In genomic region chr7:151519765-151520418, GRCh38 we compare ENCODE assay signal across 1 cellular context.
TF ChIP-seq lines count a peak whose summit lies in the region.

Gene RHEB (minus strand): TSS chr7:151519895. CDS start chr7:151519511, 384 bp downstream.

TF ChIP-seq in K562, 482 proteins besides CTCF, POLR2A, EP300 and RAD21 (continued from another document and continues in another):
- TF ChIP-seq ZBTB5 (IDR thresholded peaks at IDR 0.05) = no peak
- TF ChIP-seq, protein P1, sequence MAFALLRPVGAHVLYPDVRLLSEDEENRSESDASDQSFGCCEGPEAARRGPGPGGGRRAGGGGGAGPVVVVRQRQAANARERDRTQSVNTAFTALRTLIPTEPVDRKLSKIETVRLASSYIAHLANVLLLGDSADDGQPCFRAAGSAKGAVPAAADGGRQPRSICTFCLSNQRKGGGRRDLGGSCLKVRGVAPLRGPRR (CRISPR knock-in tag; IDR thresholded peaks at IDR 0.05) = no peak
- no peak for TF ChIP-seq PRDM10 (IDR thresholded peaks at IDR 0.05; ENCODE audit: partially characterized antibody)
- TF ChIP-seq, protein P2, sequence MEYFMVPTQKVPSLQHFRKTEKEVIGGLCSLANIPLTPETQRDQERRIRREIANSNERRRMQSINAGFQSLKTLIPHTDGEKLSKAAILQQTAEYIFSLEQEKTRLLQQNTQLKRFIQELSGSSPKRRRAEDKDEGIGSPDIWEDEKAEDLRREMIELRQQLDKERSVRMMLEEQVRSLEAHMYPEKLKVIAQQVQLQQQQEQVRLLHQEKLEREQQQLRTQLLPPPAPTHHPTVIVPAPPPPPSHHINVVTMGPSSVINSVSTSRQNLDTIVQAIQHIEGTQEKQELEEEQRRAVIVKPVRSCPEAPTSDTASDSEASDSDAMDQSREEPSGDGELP (CRISPR knock-in tag; IDR thresholded peaks at IDR 0.05; ENCODE audit: borderline replicate concordance) = peak; percentile 84; the same call in 1 of the 2 replicates
- TF ChIP-seq HOXB6 (CRISPR knock-in tag; IDR thresholded peaks at IDR 0.05; ENCODE audit: borderline replicate concordance) = no peak
- TF ChIP-seq CBX5 (IDR thresholded peaks at IDR 0.05; ENCODE audit: borderline replicate concordance, low read depth) = no peak
- TF ChIP-seq, protein P3, sequence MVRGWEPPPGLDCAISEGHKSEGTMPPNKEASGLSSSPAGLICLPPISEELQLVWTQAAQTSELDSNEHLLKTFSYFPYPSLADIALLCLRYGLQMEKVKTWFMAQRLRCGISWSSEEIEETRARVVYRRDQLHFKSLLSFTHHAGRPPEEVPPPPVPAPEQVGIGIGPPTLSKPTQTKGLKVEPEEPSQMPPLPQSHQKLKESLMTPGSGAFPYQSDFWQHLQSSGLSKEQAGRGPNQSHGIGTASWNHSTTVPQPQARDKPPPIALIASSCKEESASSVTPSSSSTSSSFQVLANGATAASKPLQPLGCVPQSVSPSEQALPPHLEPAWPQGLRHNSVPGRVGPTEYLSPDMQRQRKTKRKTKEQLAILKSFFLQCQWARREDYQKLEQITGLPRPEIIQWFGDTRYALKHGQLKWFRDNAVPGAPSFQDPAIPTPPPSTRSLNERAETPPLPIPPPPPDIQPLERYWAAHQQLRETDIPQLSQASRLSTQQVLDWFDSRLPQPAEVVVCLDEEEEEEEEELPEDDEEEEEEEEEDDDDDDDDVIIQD (CRISPR knock-in tag; IDR thresholded peaks at IDR 0.05) = no peak
- peak; percentile 53 for TF ChIP-seq MAFF (IDR thresholded peaks at IDR 0.05; ENCODE audit: low read length)
- no peak for TF ChIP-seq ZNF778 (CRISPR knock-in tag; IDR thresholded peaks at IDR 0.05)
- TF ChIP-seq KAT8 (IDR thresholded peaks at IDR 0.05; ENCODE audit: low read depth) = no peak
- TF ChIP-seq LCOR (CRISPR knock-in tag; IDR thresholded peaks at IDR 0.05) = peak; percentile 91; the same call in 1 of the 2 replicates
- TF ChIP-seq, protein P4, sequence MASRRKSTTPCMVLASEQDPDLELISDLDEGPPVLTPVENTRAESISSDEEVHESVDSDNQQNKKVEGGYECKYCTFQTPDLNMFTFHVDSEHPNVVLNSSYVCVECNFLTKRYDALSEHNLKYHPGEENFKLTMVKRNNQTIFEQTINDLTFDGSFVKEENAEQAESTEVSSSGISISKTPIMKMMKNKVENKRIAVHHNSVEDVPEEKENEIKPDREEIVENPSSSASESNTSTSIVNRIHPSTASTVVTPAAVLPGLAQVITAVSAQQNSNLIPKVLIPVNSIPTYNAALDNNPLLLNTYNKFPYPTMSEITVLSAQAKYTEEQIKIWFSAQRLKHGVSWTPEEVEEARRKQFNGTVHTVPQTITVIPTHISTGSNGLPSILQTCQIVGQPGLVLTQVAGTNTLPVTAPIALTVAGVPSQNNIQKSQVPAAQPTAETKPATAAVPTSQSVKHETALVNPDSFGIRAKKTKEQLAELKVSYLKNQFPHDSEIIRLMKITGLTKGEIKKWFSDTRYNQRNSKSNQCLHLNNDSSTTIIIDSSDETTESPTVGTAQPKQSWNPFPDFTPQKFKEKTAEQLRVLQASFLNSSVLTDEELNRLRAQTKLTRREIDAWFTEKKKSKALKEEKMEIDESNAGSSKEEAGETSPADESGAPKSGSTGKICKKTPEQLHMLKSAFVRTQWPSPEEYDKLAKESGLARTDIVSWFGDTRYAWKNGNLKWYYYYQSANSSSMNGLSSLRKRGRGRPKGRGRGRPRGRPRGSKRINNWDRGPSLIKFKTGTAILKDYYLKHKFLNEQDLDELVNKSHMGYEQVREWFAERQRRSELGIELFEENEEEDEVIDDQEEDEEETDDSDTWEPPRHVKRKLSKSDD (conservative IDR thresholded peaks at IDR 0.05; ENCODE audit: low read length) = no peak
- TF ChIP-seq ZNF232 (CRISPR knock-in tag; IDR thresholded peaks at IDR 0.05) = no peak
- peak; percentile 27 for TF ChIP-seq SMAD4 (CRISPR knock-in tag; conservative IDR thresholded peaks at IDR 0.05)
- TF ChIP-seq ZNF445 (CRISPR knock-in tag; IDR thresholded peaks at IDR 0.05; ENCODE audit: low read depth) = no peak
- TF ChIP-seq, protein P5, sequence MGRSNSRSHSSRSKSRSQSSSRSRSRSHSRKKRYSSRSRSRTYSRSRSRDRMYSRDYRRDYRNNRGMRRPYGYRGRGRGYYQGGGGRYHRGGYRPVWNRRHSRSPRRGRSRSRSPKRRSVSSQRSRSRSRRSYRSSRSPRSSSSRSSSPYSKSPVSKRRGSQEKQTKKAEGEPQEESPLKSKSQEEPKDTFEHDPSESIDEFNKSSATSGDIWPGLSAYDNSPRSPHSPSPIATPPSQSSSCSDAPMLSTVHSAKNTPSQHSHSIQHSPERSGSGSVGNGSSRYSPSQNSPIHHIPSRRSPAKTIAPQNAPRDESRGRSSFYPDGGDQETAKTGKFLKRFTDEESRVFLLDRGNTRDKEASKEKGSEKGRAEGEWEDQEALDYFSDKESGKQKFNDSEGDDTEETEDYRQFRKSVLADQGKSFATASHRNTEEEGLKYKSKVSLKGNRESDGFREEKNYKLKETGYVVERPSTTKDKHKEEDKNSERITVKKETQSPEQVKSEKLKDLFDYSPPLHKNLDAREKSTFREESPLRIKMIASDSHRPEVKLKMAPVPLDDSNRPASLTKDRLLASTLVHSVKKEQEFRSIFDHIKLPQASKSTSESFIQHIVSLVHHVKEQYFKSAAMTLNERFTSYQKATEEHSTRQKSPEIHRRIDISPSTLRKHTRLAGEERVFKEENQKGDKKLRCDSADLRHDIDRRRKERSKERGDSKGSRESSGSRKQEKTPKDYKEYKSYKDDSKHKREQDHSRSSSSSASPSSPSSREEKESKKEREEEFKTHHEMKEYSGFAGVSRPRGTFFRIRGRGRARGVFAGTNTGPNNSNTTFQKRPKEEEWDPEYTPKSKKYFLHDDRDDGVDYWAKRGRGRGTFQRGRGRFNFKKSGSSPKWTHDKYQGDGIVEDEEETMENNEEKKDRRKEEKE (IDR thresholded peaks at IDR 0.05; ENCODE audit: borderline replicate concordance in 1 of 2, control insufficient read depth in 1 of 2, low read depth in 2 of 2, low read length in 1 of 2) = no peak
- TF ChIP-seq SP2 (IDR thresholded peaks at IDR 0.05; ENCODE audit: extremely low read depth, low read depth, low read length, poor library complexity, severe bottlenecking) = peak; percentile 19
- no peak for TF ChIP-seq SRSF3 (IDR thresholded peaks at IDR 0.05; ENCODE audit: insufficient read depth, low read length)
- TF ChIP-seq XRCC5 (IDR thresholded peaks at IDR 0.05; ENCODE audit: low read depth, low read length) = no peak
- TF ChIP-seq, protein P6, sequence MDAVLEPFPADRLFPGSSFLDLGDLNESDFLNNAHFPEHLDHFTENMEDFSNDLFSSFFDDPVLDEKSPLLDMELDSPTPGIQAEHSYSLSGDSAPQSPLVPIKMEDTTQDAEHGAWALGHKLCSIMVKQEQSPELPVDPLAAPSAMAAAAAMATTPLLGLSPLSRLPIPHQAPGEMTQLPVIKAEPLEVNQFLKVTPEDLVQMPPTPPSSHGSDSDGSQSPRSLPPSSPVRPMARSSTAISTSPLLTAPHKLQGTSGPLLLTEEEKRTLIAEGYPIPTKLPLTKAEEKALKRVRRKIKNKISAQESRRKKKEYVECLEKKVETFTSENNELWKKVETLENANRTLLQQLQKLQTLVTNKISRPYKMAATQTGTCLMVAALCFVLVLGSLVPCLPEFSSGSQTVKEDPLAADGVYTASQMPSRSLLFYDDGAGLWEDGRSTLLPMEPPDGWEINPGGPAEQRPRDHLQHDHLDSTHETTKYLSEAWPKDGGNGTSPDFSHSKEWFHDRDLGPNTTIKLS (IDR thresholded peaks at IDR 0.05; ENCODE audit: borderline replicate concordance, low read depth) = peak; percentile 21
- peak; percentile 93 for TF ChIP-seq CREM (IDR thresholded peaks at IDR 0.05; ENCODE audit: low read depth)
- TF ChIP-seq ATF7 (IDR thresholded peaks at IDR 0.05) = peak; percentile 94
- TF ChIP-seq ZBTB43 (CRISPR knock-in tag; IDR thresholded peaks at IDR 0.05) = no peak
- no peak for TF ChIP-seq STAT5A (IDR thresholded peaks at IDR 0.05; ENCODE audit: borderline replicate concordance, low read length)
- peak; percentile 73 for TF ChIP-seq DMBX1 (CRISPR knock-in tag; IDR thresholded peaks at IDR 0.05; ENCODE audit: borderline replicate concordance)
- TF ChIP-seq ZNF699 (CRISPR knock-in tag; IDR thresholded peaks at IDR 0.05; ENCODE audit: insufficient replicate concordance) = no peak
- TF ChIP-seq HDAC6 (IDR thresholded peaks at IDR 0.05; ENCODE audit: low read depth, low read length) = no peak
- TF ChIP-seq, protein P7, sequence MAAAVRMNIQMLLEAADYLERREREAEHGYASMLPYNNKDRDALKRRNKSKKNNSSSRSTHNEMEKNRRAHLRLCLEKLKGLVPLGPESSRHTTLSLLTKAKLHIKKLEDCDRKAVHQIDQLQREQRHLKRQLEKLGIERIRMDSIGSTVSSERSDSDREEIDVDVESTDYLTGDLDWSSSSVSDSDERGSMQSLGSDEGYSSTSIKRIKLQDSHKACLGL (CRISPR knock-in tag; IDR thresholded peaks at IDR 0.05; ENCODE audit: borderline replicate concordance, poor library complexity, severe bottlenecking) = no peak
- TF ChIP-seq STAT6 (CRISPR knock-in tag; IDR thresholded peaks at IDR 0.05) = 0 out of 2 replicates have a peak, but pooled peaks have one; percentile 79
- TF ChIP-seq, protein P8, sequence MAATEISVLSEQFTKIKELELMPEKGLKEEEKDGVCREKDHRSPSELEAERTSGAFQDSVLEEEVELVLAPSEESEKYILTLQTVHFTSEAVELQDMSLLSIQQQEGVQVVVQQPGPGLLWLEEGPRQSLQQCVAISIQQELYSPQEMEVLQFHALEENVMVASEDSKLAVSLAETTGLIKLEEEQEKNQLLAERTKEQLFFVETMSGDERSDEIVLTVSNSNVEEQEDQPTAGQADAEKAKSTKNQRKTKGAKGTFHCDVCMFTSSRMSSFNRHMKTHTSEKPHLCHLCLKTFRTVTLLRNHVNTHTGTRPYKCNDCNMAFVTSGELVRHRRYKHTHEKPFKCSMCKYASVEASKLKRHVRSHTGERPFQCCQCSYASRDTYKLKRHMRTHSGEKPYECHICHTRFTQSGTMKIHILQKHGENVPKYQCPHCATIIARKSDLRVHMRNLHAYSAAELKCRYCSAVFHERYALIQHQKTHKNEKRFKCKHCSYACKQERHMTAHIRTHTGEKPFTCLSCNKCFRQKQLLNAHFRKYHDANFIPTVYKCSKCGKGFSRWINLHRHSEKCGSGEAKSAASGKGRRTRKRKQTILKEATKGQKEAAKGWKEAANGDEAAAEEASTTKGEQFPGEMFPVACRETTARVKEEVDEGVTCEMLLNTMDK (IDR thresholded peaks at IDR 0.05; ENCODE audit: borderline replicate concordance, insufficient read depth, low read depth, low read length, poor library complexity, severe bottlenecking) = no peak
- TF ChIP-seq FOXP1 (CRISPR knock-in tag; IDR thresholded peaks at IDR 0.05) = peak; percentile 57; the same call in 1 of the 2 replicates
